Comparison of ENCODE assay signal across 14 cellular contexts in the genomic region with DNA sequence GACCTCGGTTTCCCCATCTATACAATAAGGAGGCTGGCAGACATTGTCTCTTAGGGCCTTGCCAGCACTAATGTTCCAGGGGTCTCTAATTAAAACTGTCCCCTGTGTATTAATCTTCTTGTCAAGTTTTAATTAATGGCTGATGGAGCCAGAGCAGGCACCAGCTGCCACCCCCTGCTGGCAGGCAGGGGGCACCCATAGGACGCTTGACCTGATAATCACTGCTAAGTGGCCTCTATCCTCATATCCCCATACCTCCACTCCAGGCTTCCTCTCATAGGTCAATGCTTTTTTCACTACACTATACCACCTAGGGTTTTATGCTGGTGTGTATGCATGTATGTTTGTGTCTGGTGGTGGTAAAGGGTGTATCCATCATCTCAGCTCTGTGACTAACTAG.
DNase-seq lines count a peak whose midpoint lies in the region; ATAC-seq and TF ChIP-seq lines count a peak whose summit lies in the region.
"Had no signal": no experiment of that assay in that cellular context is flagged by ENCODE, and none has a peak within 500 bp of the region (broad histone marks: within the 10 kb centered on the region; RNA-seq: fewer than 3 reads in every experiment).

No MANE protein-coding gene starts in this region.

- H3K9ac ChIP-seq in SK-N-SH: no peak overlapping the region
- H3K9ac ChIP-seq in OCI-LY1 (ENCODE audit: low read length): no peak overlapping the region

- POLR2A ChIA-PET in SK-N-SH (lab: Yijun Ruan, JAX): no interaction called here

- H2AFZ ChIP-seq in SK-N-SH (ENCODE audit: low read depth): no peak overlapping the region
- H2AFZ ChIP-seq in OCI-LY1 (ENCODE audit: low read length): no peak overlapping the region
- H2AFZ ChIP-seq in osteoblast (ENCODE audit: low read length): no peak overlapping the region

- H3K4me2 ChIP-seq in SK-N-SH: no peak overlapping the region
- no peak overlapping the region for H3K4me2 ChIP-seq in OCI-LY1 (ENCODE audit: low read length)
- no peak overlapping the region for H3K4me2 ChIP-seq in osteoblast (ENCODE audit: insufficient read depth, low read length)

- H3K9me2 ChIP-seq in SK-N-SH (no peaks in the 10 kb centered on the region), OCI-LY1 (ENCODE audit: low read depth, low read length) (no peaks in the 10 kb centered on the region)

- H3K79me2 ChIP-seq in SK-N-SH (ENCODE audit: insufficient read depth) (no peaks in the 10 kb centered on the region), OCI-LY1 (ENCODE audit: insufficient read depth, low read length) (no peaks in the 10 kb centered on the region), osteoblast (ENCODE audit: insufficient read depth, low read length) (no peaks in the 10 kb centered on the region)

- H3K4me3 ChIP-seq in SK-N-SH (ENCODE audit: low read depth in 2 of 2, low read length in 1 of 2) (no peak overlapping the region), OCI-LY1 (ENCODE audit: low read depth, low read length, poor library complexity, severe bottlenecking) (no peak overlapping the region), osteoblast (ENCODE audit: insufficient read depth, low read length) (no peak overlapping the region)

- TF ChIP-seq CTCF in SK-N-SH (IDR thresholded peaks at IDR 0.05): no peak
- TF ChIP-seq CTCF in GM12872 (IDR thresholded peaks at IDR 0.05; ENCODE audit: insufficient read depth, low read depth, low read length): 0 out of 3 replicates have a peak, but pooled peaks have one; percentile 17
- TF ChIP-seq CTCF in OCI-LY1 (IDR thresholded peaks at IDR 0.05; ENCODE audit: low read length): 0 out of 2 replicates have a peak, but pooled peaks have one; percentile 6
- TF ChIP-seq CTCF in osteoblast (IDR thresholded peaks at IDR 0.05; ENCODE audit: extremely low read depth, low read depth, low read length): peak; percentile 6

- H3F3A ChIP-seq in SK-N-SH (replicated peaks; ENCODE audit: insufficient read depth) (no peaks in the 10 kb centered on the region), OCI-LY1 (ENCODE audit: insufficient read depth, low read length) (no peaks in the 10 kb centered on the region)

- H3K27ac ChIP-seq in SK-N-SH (ENCODE audit: low read depth in 2 of 2, low read length in 1 of 2): no peak overlapping the region
- H3K27ac ChIP-seq in OCI-LY1 (ENCODE audit: low read depth, low read length, poor library complexity, severe bottlenecking): no peak overlapping the region
- H3K27ac ChIP-seq in osteoblast (ENCODE audit: low read depth, low read length): no peak overlapping the region

- H3K4me1 ChIP-seq in SK-N-SH (ENCODE audit: control insufficient read depth in 1 of 2, insufficient read depth in 2 of 2, low read depth in 1 of 2, low read length in 1 of 2) (peaks cover 0 to 7% of the 10 kb centered on the region in 2 experiments; a peak in 1 of 4 replicates), OCI-LY1 (ENCODE audit: insufficient read depth, low read length, severe bottlenecking) (no peaks in the 10 kb centered on the region), osteoblast (ENCODE audit: insufficient read depth, low read length) (peaks cover 2% of the 10 kb centered on the region)

- no peaks in the 10 kb centered on the region for H3K9me3 ChIP-seq in SK-N-SH
- H3K9me3 ChIP-seq in OCI-LY1 (ENCODE audit: low read length): no peaks in the 10 kb centered on the region
- no peaks in the 10 kb centered on the region for H3K9me3 ChIP-seq in osteoblast (ENCODE audit: low read depth, low read length)

- TF ChIP-seq EP300 in SK-N-SH (IDR thresholded peaks at IDR 0.05; ENCODE audit: borderline replicate concordance in 1 of 2, low read depth in 1 of 2, low read length in 1 of 2): no peak

- DNase-seq in SK-N-SH: no peak
- DNase-seq in osteoblast (ENCODE audit: insufficient read length, low spot score, missing footprints): no peak
- DNase-seq in AG08396 (ENCODE audit: low spot score): no peak
- no peak for DNase-seq in amygdala (lab: John Stamatoyannopoulos, UW)
- no peak for DNase-seq in COR-L47 (lab: John Stamatoyannopoulos, UW)
- DNase-seq: Calu3, DMS79 treated with DMSO at 0.1 percent for 48 hours, NCI-H1436 treated with DMSO at 0.1 percent for 48 hours, NCI-H2081 treated with DMSO at 0.1 percent for 48 hours, NCI-H526, SIG-M5 had no signal

- no peaks in the 10 kb centered on the region for H3K36me3 ChIP-seq in SK-N-SH (replicated peaks in 1 of 2; ENCODE audit: control insufficient read depth in 1 of 2, insufficient read depth in 2 of 2, low read length in 1 of 2)
- no peaks in the 10 kb centered on the region for H3K36me3 ChIP-seq in OCI-LY1 (ENCODE audit: insufficient read depth, low read length)
- H3K36me3 ChIP-seq in osteoblast (ENCODE audit: insufficient read depth, low read length): no peaks in the 10 kb centered on the region

- TF ChIP-seq RAD21 in SK-N-SH (IDR thresholded peaks at IDR 0.05; ENCODE audit: low read length): peak; percentile 34

- ATAC-seq in SK-N-SH treated with all-trans-retinoic acid at 6 μM for 48 hours: no peak

- 19% methylated on average over 2 of the region's 2 CpGs for WGBS in SK-N-SH (ENCODE audit: low lambda C conversion rate)

- H3K27me3 ChIP-seq in SK-N-SH (ENCODE audit: insufficient read depth) (peaks cover 18% of the 10 kb centered on the region; the same call in 1 of the 2 replicates), OCI-LY1 (ENCODE audit: insufficient read depth, low read length) (no peaks in the 10 kb centered on the region), osteoblast (ENCODE audit: insufficient read depth, low read length) (peaks cover 34% of the 10 kb centered on the region)

- CTCF ChIA-PET in SK-N-SH (lab: Yijun Ruan, JAX): interaction anchor here (0.9 to 9.6 kb wide), 6 partner anchors 9 to 89 kb away, joined by 3 to 52 read pairs (median 4); a partner anchor contains a TSS

- H4K20me1 ChIP-seq in SK-N-SH (ENCODE audit: insufficient read depth): no peaks in the 10 kb centered on the region
- H4K20me1 ChIP-seq in OCI-LY1 (ENCODE audit: insufficient read depth, low read length): no peaks in the 10 kb centered on the region
- H4K20me1 ChIP-seq in osteoblast (ENCODE audit: insufficient read depth, low read length): no peaks in the 10 kb centered on the region

TF ChIP-seq in SK-N-SH, 30 proteins besides CTCF, POLR2A, EP300 and RAD21 (continues in another document):
- TF ChIP-seq CHD2 (IDR thresholded peaks at IDR 0.05; ENCODE audit: low read length, partially characterized antibody) (no peak), TCF12 (IDR thresholded peaks at IDR 0.05) (no peak), POLR2AphosphoS5 (IDR thresholded peaks at IDR 0.05; ENCODE audit: low read depth, low read length) (no peak), SIN3A (IDR thresholded peaks at IDR 0.05; ENCODE audit: borderline replicate concordance, low read depth, low read length) (no peak), MXI1 (IDR thresholded peaks at IDR 0.05; ENCODE audit: low read depth, low read length) (no peak), SMC3 (IDR thresholded peaks at IDR 0.05; ENCODE audit: low read depth, low read length) (no peak), TAF1 (IDR thresholded peaks at IDR 0.05; ENCODE audit: borderline replicate concordance, low read depth, low read length) (no peak)
- TF ChIP-seq, protein P1, sequence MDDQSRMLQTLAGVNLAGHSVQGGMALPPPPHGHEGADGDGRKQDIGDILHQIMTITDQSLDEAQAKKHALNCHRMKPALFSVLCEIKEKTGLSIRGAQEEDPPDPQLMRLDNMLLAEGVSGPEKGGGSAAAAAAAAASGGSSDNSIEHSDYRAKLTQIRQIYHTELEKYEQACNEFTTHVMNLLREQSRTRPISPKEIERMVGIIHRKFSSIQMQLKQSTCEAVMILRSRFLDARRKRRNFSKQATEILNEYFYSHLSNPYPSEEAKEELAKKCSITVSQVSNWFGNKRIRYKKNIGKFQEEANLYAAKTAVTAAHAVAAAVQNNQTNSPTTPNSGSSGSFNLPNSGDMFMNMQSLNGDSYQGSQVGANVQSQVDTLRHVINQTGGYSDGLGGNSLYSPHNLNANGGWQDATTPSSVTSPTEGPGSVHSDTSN (IDR thresholded peaks at IDR 0.05): no peak
- TF ChIP-seq, protein P2, sequence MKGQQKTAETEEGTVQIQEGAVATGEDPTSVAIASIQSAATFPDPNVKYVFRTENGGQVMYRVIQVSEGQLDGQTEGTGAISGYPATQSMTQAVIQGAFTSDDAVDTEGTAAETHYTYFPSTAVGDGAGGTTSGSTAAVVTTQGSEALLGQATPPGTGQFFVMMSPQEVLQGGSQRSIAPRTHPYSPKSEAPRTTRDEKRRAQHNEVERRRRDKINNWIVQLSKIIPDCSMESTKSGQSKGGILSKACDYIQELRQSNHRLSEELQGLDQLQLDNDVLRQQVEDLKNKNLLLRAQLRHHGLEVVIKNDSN (IDR thresholded peaks at IDR 0.05; ENCODE audit: borderline replicate concordance, low read depth): no peak

TF ChIP-seq in SK-N-SH treated with all-trans-retinoic acid at 6 μM for 48 hours, 23 proteins besides CTCF, POLR2A, EP300 and RAD21:
- TF ChIP-seq GLIS3 (CRISPR knock-in tag; IDR thresholded peaks at IDR 0.05) (no peak), PPARA (CRISPR knock-in tag; IDR thresholded peaks at IDR 0.05; ENCODE audit: borderline replicate concordance) (no peak)
